In genomic region chr1:61300899-61301298, GRCh38 we compare ENCODE assay signal across 21 cellular contexts.
DNase-seq lines count a peak whose midpoint lies in the region; ATAC-seq and TF ChIP-seq lines count a peak whose summit lies in the region.
"Had no signal": no experiment of that assay in that cellular context is flagged by ENCODE, and none has a peak within 500 bp of the region (broad histone marks: within the 10 kb centered on the region; RNA-seq: fewer than 3 reads in every experiment).

No MANE protein-coding gene starts in this region.

- ATAC-seq in heart right ventricle (no peak), left cardiac atrium (no peak)
- ATAC-seq: left colon; stimulated activated naive B cell treated with anti-CD40 and anti-IgM and Interleukin-4, amounts not matched to agents 10 μg/mL and 1 μg/mL and 100 μg/mL, for 72 hours; T-helper 17 cell had no signal

- no peak overlapping the region for H2AFZ ChIP-seq in hepatocyte
- H2AFZ ChIP-seq: GM23248, neural progenitor cell had no signal

- H3K4me2 ChIP-seq in hepatocyte: no peak overlapping the region
- H3K4me2 ChIP-seq: neural progenitor cell had no signal

- 50 to 53% methylated on average over 3 of the region's 3 CpGs for WGBS in heart right ventricle, 2 donors
- WGBS in hepatocyte (ENCODE audit: low lambda C conversion rate, missing lambda C conversion rate): 67% methylated on average over 3 of the region's 3 CpGs
- 56% methylated on average over 3 of the region's 3 CpGs for WGBS in suprapubic skin

- H3K9me3 ChIP-seq in heart right ventricle: no peaks in the 10 kb centered on the region
- peaks cover 28% of the 10 kb centered on the region for H3K9me3 ChIP-seq in NT2/D1 (ENCODE audit: insufficient read depth, low read length)
- no peaks in the 10 kb centered on the region for H3K9me3 ChIP-seq in hepatocyte (ENCODE audit: low read depth)
- H3K9me3 ChIP-seq in suprapubic skin: no peaks in the 10 kb centered on the region
- H3K9me3 ChIP-seq: SJCRH30 had no signal

- no peaks in the 10 kb centered on the region for H3K27me3 ChIP-seq in heart right ventricle
- no peaks in the 10 kb centered on the region for H3K27me3 ChIP-seq in NT2/D1 (ENCODE audit: insufficient read depth, insufficient read length)
- H3K27me3 ChIP-seq in hepatocyte: no peaks in the 10 kb centered on the region
- H3K27me3 ChIP-seq in suprapubic skin: no peaks in the 10 kb centered on the region
- H3K27me3 ChIP-seq: neural progenitor cell, SJCRH30 had no signal

- no peaks in the 10 kb centered on the region for H3K36me3 ChIP-seq in heart right ventricle
- H3K36me3 ChIP-seq in NT2/D1 (ENCODE audit: insufficient read depth, insufficient read length, low read length): no peaks in the 10 kb centered on the region
- no peaks in the 10 kb centered on the region for H3K36me3 ChIP-seq in hepatocyte (replicated peaks; ENCODE audit: insufficient read depth, low read depth)
- H3K36me3 ChIP-seq in suprapubic skin: no peaks in the 10 kb centered on the region
- H3K36me3 ChIP-seq: neural progenitor cell, SJCRH30, WERI-Rb-1 had no signal

- H3K9me2 ChIP-seq in hepatocyte (replicated peaks; ENCODE audit: insufficient read depth): no peaks in the 10 kb centered on the region

- H3K4me1 ChIP-seq in heart right ventricle (peaks cover 2 to 59% (median 40%) of the 10 kb centered on the region in 9 donors), NT2/D1 (ENCODE audit: insufficient read depth, insufficient read length) (no peaks in the 10 kb centered on the region), hepatocyte (ENCODE audit: insufficient read depth) (peaks cover 31% of the 10 kb centered on the region), suprapubic skin (peaks cover 22% of the 10 kb centered on the region)
- H3K4me1 ChIP-seq: SJCRH30 had no signal

- TF ChIP-seq CTCF in heart right ventricle (IDR thresholded peaks at IDR 0.05) (no peak), hepatocyte (IDR thresholded peaks at IDR 0.05; ENCODE audit: poor library complexity) (no peak), suprapubic skin (IDR thresholded peaks at IDR 0.05) (no peak), coronary artery (IDR thresholded peaks at IDR 0.05) (no peak)

- peaks cover 8% of the 10 kb centered on the region for H3K79me2 ChIP-seq in hepatocyte

- intact Hi-C loops in heart right ventricle (cut with DNase I) (no loop called here), left cardiac atrium (cut with DNase I) (no loop called here)

- TF ChIP-seq POLR2A in suprapubic skin (IDR thresholded peaks at IDR 0.05): no peak

- no peak for DNase-seq in heart right ventricle
- DNase-seq in left cardiac atrium: no peak
- DNase-seq in NT2/D1 (ENCODE audit: low read depth, low spot score): peak; percentile 83
- DNase-seq in hepatocyte (ENCODE audit: low spot score): no peak
- DNase-seq in suprapubic skin (ENCODE audit: low spot score in 2 of 2): no peak
- no peak for DNase-seq in coronary artery (ENCODE audit: low spot score)
- no peak for DNase-seq in NCI-H1417 treated with DMSO at 0.1 percent for 48 hours (lab: John Stamatoyannopoulos, UW)
- no peak for DNase-seq in activated CD4-positive, CD25-positive, alpha-beta regulatory T cell (lab: John Stamatoyannopoulos, UW)
- DNase-seq: CD8-positive, alpha-beta memory T cell; DMS53; GF-D8; GM23248; left colon; NCI-H1930; SJCRH30; stimulated activated CD4-positive, alpha-beta T cell treated with anti-CD3 and anti-CD28 coated beads, Interleukin-1b, Interleukin-23, amount 100 ng/mL, for 48 hours; stimulated activated naive B cell treated with anti-CD40 and anti-IgM and Interleukin-4, amounts not matched to agents 10 μg/mL and 1 μg/mL and 100 μg/mL, for 72 hours; T-helper 17 cell; trophoblast cell; WERI-Rb-1 had no signal

- no peak overlapping the region for H3K9ac ChIP-seq in NT2/D1 (ENCODE audit: insufficient read length, low read depth)
- H3K9ac ChIP-seq: GM23248, neural progenitor cell had no signal

- H3K27ac ChIP-seq in heart right ventricle: peak overlapping the region in 7 of 10 donors; percentile 48 to 86 (median 73)
- peak overlapping the region; percentile 24 for H3K27ac ChIP-seq in hepatocyte
- peak overlapping the region; percentile 53 for H3K27ac ChIP-seq in suprapubic skin
- H3K27ac ChIP-seq in coronary artery: no peak overlapping the region
- H3K27ac ChIP-seq: GM23248, neural progenitor cell, SJCRH30, WERI-Rb-1 had no signal

- H4K20me1 ChIP-seq in hepatocyte (ENCODE audit: insufficient read depth, poor library complexity, severe bottlenecking): no peaks in the 10 kb centered on the region

- no peak overlapping the region for H3K4me3 ChIP-seq in heart right ventricle
- no peak overlapping the region for H3K4me3 ChIP-seq in NT2/D1 (ENCODE audit: insufficient read length, low read depth)
- no peak overlapping the region for H3K4me3 ChIP-seq in hepatocyte
- H3K4me3 ChIP-seq in suprapubic skin: no peak overlapping the region
- H3K4me3 ChIP-seq in coronary artery: no peak overlapping the region
- H3K4me3 ChIP-seq: GM23248, neural progenitor cell, SJCRH30 had no signal

- no peak for TF ChIP-seq EP300 in suprapubic skin (IDR thresholded peaks at IDR 0.05)

Comparison
In these comparisons a context has a peak if more than half of its experiments do, and no peak if none do; other contexts are left out.
1. H3K27ac ChIP-seq: peak in heart right ventricle (7 of 10), hepatocyte (single experiment) and suprapubic skin (single experiment); none in coronary artery (0 of 2).